1 cellular context compared by ENCODE assay signal in the genomic region with DNA sequence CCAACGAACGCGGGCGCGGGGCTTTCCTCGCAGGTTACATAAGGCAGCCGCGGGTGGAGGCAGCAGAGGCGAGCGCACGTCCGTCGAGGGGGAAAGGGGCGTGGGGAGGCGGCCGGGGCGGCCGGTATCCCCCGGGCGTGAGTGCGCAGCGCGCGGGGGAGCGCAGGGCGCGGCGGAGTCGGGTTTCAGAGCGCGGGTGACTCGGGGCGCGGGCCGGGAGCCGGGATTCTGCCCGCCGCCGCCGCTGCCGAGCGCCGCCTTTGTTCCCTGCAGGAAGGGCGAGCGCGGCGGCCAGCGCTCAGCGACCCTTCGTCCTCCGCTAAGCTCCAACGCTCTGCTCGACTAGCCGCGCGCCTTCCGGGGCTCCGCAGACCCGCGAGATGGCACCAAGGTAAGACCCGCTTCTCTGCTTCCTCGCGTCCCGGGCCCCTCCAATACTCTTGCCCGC.
TF ChIP-seq lines count a peak whose summit lies in the region.

Gene COL15A1 (plus strand): TSS at position 226 of the 448 bp plus-strand sequence. CDS start 155 bp downstream, at position 381.

TF ChIP-seq in GM23338, 12 proteins besides CTCF, POLR2A, EP300 and RAD21 (continued from another document):
- TF ChIP-seq, protein P1, sequence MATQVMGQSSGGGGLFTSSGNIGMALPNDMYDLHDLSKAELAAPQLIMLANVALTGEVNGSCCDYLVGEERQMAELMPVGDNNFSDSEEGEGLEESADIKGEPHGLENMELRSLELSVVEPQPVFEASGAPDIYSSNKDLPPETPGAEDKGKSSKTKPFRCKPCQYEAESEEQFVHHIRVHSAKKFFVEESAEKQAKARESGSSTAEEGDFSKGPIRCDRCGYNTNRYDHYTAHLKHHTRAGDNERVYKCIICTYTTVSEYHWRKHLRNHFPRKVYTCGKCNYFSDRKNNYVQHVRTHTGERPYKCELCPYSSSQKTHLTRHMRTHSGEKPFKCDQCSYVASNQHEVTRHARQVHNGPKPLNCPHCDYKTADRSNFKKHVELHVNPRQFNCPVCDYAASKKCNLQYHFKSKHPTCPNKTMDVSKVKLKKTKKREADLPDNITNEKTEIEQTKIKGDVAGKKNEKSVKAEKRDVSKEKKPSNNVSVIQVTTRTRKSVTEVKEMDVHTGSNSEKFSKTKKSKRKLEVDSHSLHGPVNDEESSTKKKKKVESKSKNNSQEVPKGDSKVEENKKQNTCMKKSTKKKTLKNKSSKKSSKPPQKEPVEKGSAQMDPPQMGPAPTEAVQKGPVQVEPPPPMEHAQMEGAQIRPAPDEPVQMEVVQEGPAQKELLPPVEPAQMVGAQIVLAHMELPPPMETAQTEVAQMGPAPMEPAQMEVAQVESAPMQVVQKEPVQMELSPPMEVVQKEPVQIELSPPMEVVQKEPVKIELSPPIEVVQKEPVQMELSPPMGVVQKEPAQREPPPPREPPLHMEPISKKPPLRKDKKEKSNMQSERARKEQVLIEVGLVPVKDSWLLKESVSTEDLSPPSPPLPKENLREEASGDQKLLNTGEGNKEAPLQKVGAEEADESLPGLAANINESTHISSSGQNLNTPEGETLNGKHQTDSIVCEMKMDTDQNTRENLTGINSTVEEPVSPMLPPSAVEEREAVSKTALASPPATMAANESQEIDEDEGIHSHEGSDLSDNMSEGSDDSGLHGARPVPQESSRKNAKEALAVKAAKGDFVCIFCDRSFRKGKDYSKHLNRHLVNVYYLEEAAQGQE (IDR thresholded peaks at IDR 0.05; ENCODE audit: unreplicated experiment) = no peak
